In the genomic region with DNA sequence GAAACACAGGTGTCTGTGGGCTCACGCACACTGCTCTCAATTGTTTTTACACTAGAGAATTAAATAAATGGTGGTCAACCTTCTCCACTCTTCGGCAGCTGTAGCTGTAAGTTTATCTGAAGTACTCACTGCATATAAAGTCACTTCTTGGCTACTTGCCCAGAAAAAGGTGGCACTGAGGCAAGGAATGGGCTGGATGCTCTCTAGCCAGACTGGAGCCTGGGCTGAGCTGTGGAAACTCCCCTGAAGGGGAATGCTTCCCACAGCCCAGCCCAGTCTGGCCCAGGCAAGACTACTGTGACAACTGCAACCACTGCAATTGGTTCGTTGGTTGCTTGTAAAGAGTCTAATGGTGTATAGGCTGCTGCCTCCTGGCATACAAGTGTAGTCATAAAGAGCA, we compare ENCODE assay signal across 12 cellular contexts. TPM values are rescaled to one million over a fixed set of nuclear protein-coding genes. Genes with fewer than 3 reads are reported as not detected.
A peak's percentile ranks its signal among the peaks of the same experiment; 100 is the strongest.
DNase-seq lines count a peak whose midpoint lies in the region; ATAC-seq and TF ChIP-seq lines count a peak whose summit lies in the region.
"Had no signal": no experiment of that assay in that cellular context is flagged by ENCODE, and none has a peak within 500 bp of the region (broad histone marks: within the 10 kb centered on the region; RNA-seq: fewer than 3 reads in every experiment).

No MANE protein-coding gene starts in this region.

- H2BK12ac ChIP-seq in H9 (ENCODE audit: insufficient read length, low read depth, low read length): no peak overlapping the region

- H3K27me3 Mint-ChIP-seq in H9 (ENCODE audit: low read depth): no peaks in the 10 kb centered on the region
- H3K27me3 Mint-ChIP-seq: activated naive CD8-positive, alpha-beta T cell treated with anti-CD3 and anti-CD28 coated beads, Interleukin-2, amount 10 ng/mL, durations not matched to agents 7 days and 5 days had no signal

- no CpG with 5 or more reads among the region's 3 CpGs for WGBS in H9 (ENCODE audit: extremely low coverage, insufficient read length, low lambda C conversion rate)

- H3K4me1 ChIP-seq in HEK293 (ENCODE audit: control insufficient read depth, insufficient read depth, low read length) (peaks cover 9% of the 10 kb centered on the region), H9 (ENCODE audit: insufficient read depth, low read length) (no peaks in the 10 kb centered on the region)
- H3K4me1 ChIP-seq: testis had no signal

- no peak overlapping the region for H3K4me3 Mint-ChIP-seq in H9
- H3K4me3 Mint-ChIP-seq: activated naive CD8-positive, alpha-beta T cell treated with anti-CD3 and anti-CD28 coated beads, Interleukin-2, amount 10 ng/mL, durations not matched to agents 7 days and 5 days had no signal

- H4K8ac ChIP-seq in H9 (replicated peaks; ENCODE audit: insufficient read length, low read depth, low read length): no peak overlapping the region

- H2AK5ac ChIP-seq in H9 (ENCODE audit: insufficient read length, low read length): no peak overlapping the region

- no peak for TF ChIP-seq CTCF in HEK293 (tag by site-specific recombination; IDR thresholded peaks at IDR 0.05)
- no peak for TF ChIP-seq CTCF in H9 (conservative IDR thresholded peaks at IDR 0.05)

- no peak overlapping the region for H2BK20ac ChIP-seq in H9 (ENCODE audit: low read depth, low read length, poor library complexity, severe bottlenecking)

- H2BK15ac ChIP-seq in H9 (ENCODE audit: low read depth, low read length): no peak overlapping the region

- H3K4me3 ChIP-seq in HEK293 (ENCODE audit: low read depth, low read length) (no peak overlapping the region), skeletal muscle cell (ENCODE audit: low read depth, low read length) (no peak overlapping the region)
- H3K4me3 ChIP-seq: testis had no signal

- H3K23ac ChIP-seq in H9 (ENCODE audit: insufficient read length, low read depth, low read length): no peak overlapping the region

- no peak overlapping the region for H3K56ac ChIP-seq in H9 (ENCODE audit: insufficient read length, low read depth, low read length)

- no peak overlapping the region for H2BK5ac ChIP-seq in H9 (ENCODE audit: insufficient read length, low read length)

- no peak overlapping the region for H3K18ac ChIP-seq in H9 (ENCODE audit: insufficient read length, low read depth, low read length)

- H3K36me3 Mint-ChIP-seq in H9 (ENCODE audit: insufficient read depth in 1 of 3, low read depth in 3 of 3): peaks cover 10 to 47% (median 41%) of the 10 kb centered on the region in 3 experiments; a peak in 6 of 7 replicates

- no peaks in the 10 kb centered on the region for H3K23me2 ChIP-seq in H9 (ENCODE audit: insufficient read length, low read depth, low read length, poor library complexity, severe bottlenecking)

- no peaks in the 10 kb centered on the region for H3K4me1 Mint-ChIP-seq in H9
- H3K4me1 Mint-ChIP-seq: activated naive CD8-positive, alpha-beta T cell treated with anti-CD3 and anti-CD28 coated beads, Interleukin-2, amount 10 ng/mL, durations not matched to agents 7 days and 5 days had no signal

- peak; percentile 17 for DNase-seq in NCI-H345 treated with DMSO at 0.1 percent for 48 hours (lab: John Stamatoyannopoulos, UW; ENCODE audit: unreplicated experiment)
- DNase-seq in fibroblast of peridontal ligament (ENCODE audit: extremely low read depth): peak; percentile 37
- DNase-seq in skeletal muscle cell (ENCODE audit: low read depth): peak; percentile 25
- DNase-seq in H9: no peak
- DNase-seq in NCI-H1436 (lab: John Stamatoyannopoulos, UW): no peak
- DNase-seq in OCI-M2 (lab: John Stamatoyannopoulos, UW; ENCODE audit: unreplicated experiment): no peak
- DNase-seq: activated naive CD8-positive, alpha-beta T cell treated with anti-CD3 and anti-CD28 coated beads, Interleukin-2, amount 10 ng/mL, durations not matched to agents 7 days and 5 days; testis had no signal

- no peak overlapping the region for H2BK120ac ChIP-seq in H9 (ENCODE audit: low read depth, low read length, poor library complexity, severe bottlenecking)

- H3K9me3 ChIP-seq in HEK293 (ENCODE audit: control insufficient read depth, insufficient read depth, low read depth, low read length) (no peaks in the 10 kb centered on the region), H9 (ENCODE audit: control insufficient read depth, low read depth, low read length) (no peaks in the 10 kb centered on the region)
- H3K9me3 ChIP-seq: testis had no signal

- H3K27ac ChIP-seq in HEK293 (ENCODE audit: extremely low read depth, low read depth, low read length): no peak overlapping the region
- H3K27ac ChIP-seq in H9 (ENCODE audit: insufficient read length, low read depth, low read length): no peak overlapping the region
- H3K27ac ChIP-seq: testis had no signal

- no peaks in the 10 kb centered on the region for H3K79me2 ChIP-seq in H9 (ENCODE audit: insufficient read depth, low read length)

- H3K4me2 ChIP-seq in H9 (ENCODE audit: insufficient read depth, insufficient read length, low read length): no peak overlapping the region

- H3K27ac Mint-ChIP-seq in H9: no peak overlapping the region
- H3K27ac Mint-ChIP-seq: activated naive CD8-positive, alpha-beta T cell treated with anti-CD3 and anti-CD28 coated beads, Interleukin-2, amount 10 ng/mL, durations not matched to agents 7 days and 5 days had no signal

- POLR2A ChIA-PET in HEK293 (lab: Yijun Ruan, JAX): interaction anchor here (1.4 kb wide), 2 partner anchors 12 to 85 kb away, joined by 5 to 8 read pairs; a partner anchor contains a TSS

- no peak overlapping the region for H3K14ac ChIP-seq in H9 (ENCODE audit: insufficient read depth, low read length)

- H3K9ac ChIP-seq in H9 (ENCODE audit: extremely low read depth, insufficient read length, low read length): no peak overlapping the region

- CTCF ChIA-PET in HEK293 (lab: Yijun Ruan, JAX): interaction anchor here (0.6 to 1.1 kb wide), 5 partner anchors 11 to 492 kb away, joined by 3 to 5 read pairs (median 4); a partner anchor contains a TSS

- peaks cover 34 to 90% of the 10 kb centered on the region in 2 experiments for H3K36me3 ChIP-seq in HEK293 (ENCODE audit: control insufficient read depth in 2 of 2, insufficient read depth in 1 of 2, low read length in 2 of 2)

- no peaks in the 10 kb centered on the region for H4K20me1 ChIP-seq in H9 (ENCODE audit: control insufficient read depth, insufficient read depth, insufficient read length)

- H3T11ph ChIP-seq in H9 (ENCODE audit: low read length): no peak overlapping the region

- H2AFZ ChIP-seq in H9 (ENCODE audit: low read length): no peak overlapping the region

- no peak for ATAC-seq in HG02642 (IDR thresholded peaks at IDR 0.05; ENCODE audit: poor library complexity, unreplicated experiment)
- ATAC-seq: activated CD4-positive, CD25-positive, alpha-beta regulatory T cell treated with anti-CD3 and anti-CD28 coated beads, Interleukin-2, amount 50 U/mL, for 24 hours had no signal

- H3K79me1 ChIP-seq in H9 (ENCODE audit: insufficient read depth, low read depth, low read length, poor library complexity, severe bottlenecking): no peaks in the 10 kb centered on the region

- no peaks in the 10 kb centered on the region for H3K27me3 ChIP-seq in H9 (ENCODE audit: insufficient read depth, low read length)
- H3K27me3 ChIP-seq: testis had no signal

- H4K5ac ChIP-seq in H9 (ENCODE audit: insufficient read length, low read depth, low read length): no peak overlapping the region

- H3K9me3 Mint-ChIP-seq in H9: no peaks in the 10 kb centered on the region
- H3K9me3 Mint-ChIP-seq: activated naive CD8-positive, alpha-beta T cell treated with anti-CD3 and anti-CD28 coated beads, Interleukin-2, amount 10 ng/mL, durations not matched to agents 7 days and 5 days had no signal

- H3K4ac ChIP-seq in H9 (ENCODE audit: low read depth, low read length): no peak overlapping the region

- H4K91ac ChIP-seq in H9 (ENCODE audit: insufficient read length, low read depth, low read length): no peak overlapping the region

TF ChIP-seq in HEK293, 187 proteins besides CTCF, POLR2A, EP300 and RAD21 (continues in another document):
- TF ChIP-seq ZNF24 (tag by site-specific recombination; IDR thresholded peaks at IDR 0.05) (no peak), ZXDB (tag by site-specific recombination; IDR thresholded peaks at IDR 0.05) (peak; percentile 50; the same call in 1 of the 2 replicates), ZNF416 (tag by site-specific recombination; IDR thresholded peaks at IDR 0.05) (no peak), ZNF169 (tag by site-specific recombination; IDR thresholded peaks at IDR 0.05) (no peak)
- TF ChIP-seq, protein P1, sequence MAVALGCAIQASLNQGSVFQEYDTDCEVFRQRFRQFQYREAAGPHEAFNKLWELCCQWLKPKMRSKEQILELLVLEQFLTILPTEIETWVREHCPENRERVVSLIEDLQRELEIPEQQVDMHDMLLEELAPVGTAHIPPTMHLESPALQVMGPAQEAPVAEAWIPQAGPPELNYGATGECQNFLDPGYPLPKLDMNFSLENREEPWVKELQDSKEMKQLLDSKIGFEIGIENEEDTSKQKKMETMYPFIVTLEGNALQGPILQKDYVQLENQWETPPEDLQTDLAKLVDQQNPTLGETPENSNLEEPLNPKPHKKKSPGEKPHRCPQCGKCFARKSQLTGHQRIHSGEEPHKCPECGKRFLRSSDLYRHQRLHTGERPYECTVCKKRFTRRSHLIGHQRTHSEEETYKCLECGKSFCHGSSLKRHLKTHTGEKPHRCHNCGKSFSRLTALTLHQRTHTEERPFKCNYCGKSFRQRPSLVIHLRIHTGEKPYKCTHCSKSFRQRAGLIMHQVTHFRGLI (tag by site-specific recombination; IDR thresholded peaks at IDR 0.05): peak; percentile 68; the same call in 1 of the 2 replicates
- TF ChIP-seq, protein P2, sequence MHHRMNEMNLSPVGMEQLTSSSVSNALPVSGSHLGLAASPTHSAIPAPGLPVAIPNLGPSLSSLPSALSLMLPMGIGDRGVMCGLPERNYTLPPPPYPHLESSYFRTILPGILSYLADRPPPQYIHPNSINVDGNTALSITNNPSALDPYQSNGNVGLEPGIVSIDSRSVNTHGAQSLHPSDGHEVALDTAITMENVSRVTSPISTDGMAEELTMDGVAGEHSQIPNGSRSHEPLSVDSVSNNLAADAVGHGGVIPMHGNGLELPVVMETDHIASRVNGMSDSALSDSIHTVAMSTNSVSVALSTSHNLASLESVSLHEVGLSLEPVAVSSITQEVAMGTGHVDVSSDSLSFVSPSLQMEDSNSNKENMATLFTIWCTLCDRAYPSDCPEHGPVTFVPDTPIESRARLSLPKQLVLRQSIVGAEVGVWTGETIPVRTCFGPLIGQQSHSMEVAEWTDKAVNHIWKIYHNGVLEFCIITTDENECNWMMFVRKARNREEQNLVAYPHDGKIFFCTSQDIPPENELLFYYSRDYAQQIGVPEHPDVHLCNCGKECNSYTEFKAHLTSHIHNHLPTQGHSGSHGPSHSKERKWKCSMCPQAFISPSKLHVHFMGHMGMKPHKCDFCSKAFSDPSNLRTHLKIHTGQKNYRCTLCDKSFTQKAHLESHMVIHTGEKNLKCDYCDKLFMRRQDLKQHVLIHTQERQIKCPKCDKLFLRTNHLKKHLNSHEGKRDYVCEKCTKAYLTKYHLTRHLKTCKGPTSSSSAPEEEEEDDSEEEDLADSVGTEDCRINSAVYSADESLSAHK (tag by site-specific recombination; IDR thresholded peaks at IDR 0.05): no peak

RNA-seq across cellular contexts. Expression of a gene that starts 4.5 kb away (rescaled TPM):
- 1.0 and 1.4 TPM in 2 replicates for total RNA-seq in H9 (2021)

RNA-seq across cellular contexts. Expression of a gene that starts 11.5 kb away (rescaled TPM):
- total RNA-seq in H9 (2021): 293 and 306 TPM in 2 replicates

RNA-seq across cellular contexts. Expression of a gene that starts 11.7 kb away (rescaled TPM):
- total RNA-seq in H9 (2021): 0.24 and 0.57 TPM in 2 replicates
- total RNA-seq: fibroblast of villous mesenchyme had no signal

RNA-seq across cellular contexts. Expression of a gene that starts 47.5 kb away (rescaled TPM):
- 5.8 and 7.0 TPM in 2 replicates for total RNA-seq in H9 (2021)

Comparison
In these comparisons a context has a peak if more than half of its experiments do, and no peak if none do; other contexts are left out.
1. DNase-seq: peak in NCI-H345 treated with DMSO at 0.1 percent for 48 hours (single experiment), fibroblast of peridontal ligament (single experiment) and skeletal muscle cell (single experiment); none in H9 (single experiment), NCI-H1436 (single experiment) and OCI-M2 (single experiment).